Comparison of ENCODE assay signal across 29 cellular contexts in genomic region chr13:103224804-103225203, GRCh38.
"Had no signal": no experiment of that assay in that cellular context is flagged by ENCODE, and none has a peak within 500 bp of the region (broad histone marks: within the 10 kb centered on the region; RNA-seq: fewer than 3 reads in every experiment).

No MANE protein-coding gene starts in this region.

- H3K4me3 ChIP-seq: adrenal gland, body of pancreas, breast epithelium had no signal

- DNase-seq: activated B cell treated with CpG ODN at 0.5 μM for 24 hours; activated CD4-positive, alpha-beta memory T cell treated with anti-CD3 and anti-CD28 coated beads for 36 hours; activated CD4-positive, alpha-beta T cell treated with anti-CD3 and anti-CD28 coated beads for 4 hours; activated CD4-positive, alpha-beta T cell treated with anti-CD3 and anti-CD28 coated beads, Interleukin-2, amount 10 ng/mL, durations not matched to agents 24 days and 14 days; activated CD4-positive, alpha-beta T cell treated with anti-CD3 and anti-CD28 coated beads, Interleukin-2, amount 50 U/mL, for 1 hour; activated CD4-positive, alpha-beta T cell treated with anti-CD3 and anti-CD28 coated beads, Interleukin-2, amount 50 U/mL, for 4 hours; activated CD4-positive, CD25-positive, alpha-beta regulatory T cell treated with anti-CD3 and anti-CD28 coated beads, Interleukin-2, amount 50 U/mL, for 72 hours; activated CD8-positive, alpha-beta memory T cell treated with anti-CD3 and anti-CD28 coated beads, Interleukin-2, amount 50 U/mL, for 4 hours; activated CD8-positive, alpha-beta T cell treated with anti-CD3 and anti-CD28 coated beads for 36 hours; activated effector memory CD4-positive, alpha-beta T cell treated with anti-CD3 and anti-CD28 coated beads, Interleukin-2, amount 50 U/mL, for 16 hours; activated gamma-delta T cell treated with Interleukin-2 at 50 U/mL for 16 hours; activated naive CD4-positive, alpha-beta T cell; activated naive CD4-positive, alpha-beta T cell treated with anti-CD3 and anti-CD28 coated beads for 36 hours; activated naive CD4-positive, alpha-beta T cell treated with anti-CD3 and anti-CD28 coated beads, Interleukin-2, amount 50 U/mL, for 16 hours; activated naive CD8-positive, alpha-beta T cell treated with anti-CD3 and anti-CD28 coated beads for 36 hours; activated T-cell treated with anti-CD3 and anti-CD28 coated beads for 4 hours; activated T-cell treated with anti-CD3 and anti-CD28 coated beads, Interleukin-2, amount 50 U/mL, for 1 hour; activated T-cell treated with anti-CD3 and anti-CD28 coated beads, Interleukin-2, amount 50 U/mL, for 4 hours; activated T-cell treated with anti-CD3 and anti-CD28 coated beads, Interleukin-2, amount 50 U/mL, for 72 hours; adrenal gland; amniotic stem cell; aorta; body of pancreas; brain microvascular endothelial cell; SW 1271; T-helper 1 cell; T-helper 2 cell; T-helper 9 cell had no signal
